Comparison of ENCODE assay signal across 13 cellular contexts in genomic region chr5:113807384-113808053, GRCh38.
A peak's percentile ranks its signal among the peaks of the same experiment; 100 is the strongest.
DNase-seq lines count a peak whose midpoint lies in the region; ATAC-seq and TF ChIP-seq lines count a peak whose summit lies in the region.
"Had no signal": no experiment of that assay in that cellular context is flagged by ENCODE, and none has a peak within 500 bp of the region (broad histone marks: within the 10 kb centered on the region; RNA-seq: fewer than 3 reads in every experiment).

No MANE protein-coding gene starts in this region.

- H3K9me3 ChIP-seq in stomach smooth muscle (ENCODE audit: control insufficient read depth in 2 of 2, low read length in 2 of 2): no peaks in the 10 kb centered on the region
- H3K9me3 ChIP-seq: prostate gland had no signal

- peak; percentile 46 for DNase-seq in HS-5 (ENCODE audit: low read depth)
- DNase-seq in astrocyte of the hippocampus (ENCODE audit: low read depth, low spot score): peak; percentile 30
- DNase-seq in hippocampal formation (lab: John Stamatoyannopoulos, UW): peak; percentile 5 to 50
- no peak for DNase-seq in foreskin melanocyte
- no peak for DNase-seq in erythroblast (lab: John Stamatoyannopoulos, UW)
- no peak for DNase-seq in activated gamma-delta T cell (lab: John Stamatoyannopoulos, UW)
- DNase-seq: activated CD4-positive, alpha-beta T cell treated with anti-CD3 and anti-CD28 coated beads, Interleukin-2, amount 50 U/mL, for 48 hours; central memory CD4-positive, alpha-beta T cell; DND-41; NCI-H2081 had no signal

- no peak for TF ChIP-seq POLR2A in erythroblast (IDR thresholded peaks at IDR 0.05; ENCODE audit: low read length)

- no peak for ATAC-seq in HG03571 (IDR thresholded peaks at IDR 0.05; ENCODE audit: unreplicated experiment)

- no peaks in the 10 kb centered on the region for H3K36me3 ChIP-seq in stomach smooth muscle (ENCODE audit: control insufficient read depth in 2 of 2, insufficient read depth in 2 of 2, low read length in 2 of 2)
- H3K36me3 ChIP-seq: prostate gland had no signal

- peaks cover 15% of the 10 kb centered on the region for H3K4me1 ChIP-seq in stomach smooth muscle (ENCODE audit: control insufficient read depth, insufficient read depth, low read length)
- H3K4me1 ChIP-seq: prostate gland had no signal

- H3K9ac ChIP-seq in stomach smooth muscle (ENCODE audit: low read length in 2 of 2): no peak overlapping the region

- peak overlapping the region; percentile 74 for H3K27ac ChIP-seq in stomach smooth muscle (ENCODE audit: low read length)

- peak overlapping the region; percentile 12 to 60 for H3K4me3 ChIP-seq in stomach smooth muscle (ENCODE audit: low read length in 2 of 2)
- H3K4me3 ChIP-seq: prostate gland had no signal

- H3K27me3 ChIP-seq in stomach smooth muscle (ENCODE audit: control insufficient read depth in 1 of 2, insufficient read depth in 2 of 2, low read length in 2 of 2): no peaks in the 10 kb centered on the region

Comparison
In these comparisons a context has a peak if more than half of its experiments do, and no peak if none do; other contexts are left out.
1. DNase-seq: peak in HS-5 (single experiment), astrocyte of the hippocampus (single experiment) and hippocampal formation (2 of 2); none in foreskin melanocyte (single experiment), erythroblast (0 of 2) and activated gamma-delta T cell (single experiment).